8 cellular contexts compared by ENCODE assay signal in genomic region chr16:89917773-89918452, GRCh38. TPM values are rescaled to one million over a fixed set of nuclear protein-coding genes. Genes with fewer than 3 reads are reported as not detected.
DNase-seq lines count a peak whose midpoint lies in the region; ATAC-seq lines count a peak whose summit lies in the region.

No MANE protein-coding gene starts in this region.

- no peaks in the 10 kb centered on the region for H3K9me3 Mint-ChIP-seq in activated CD4-positive, alpha-beta memory T cell treated with anti-CD3 and anti-CD28 coated beads, Interleukin-2, amount 10 ng/mL, durations not matched to agents 7 days and 5 days

- H3K4me3 Mint-ChIP-seq in activated CD4-positive, alpha-beta memory T cell treated with anti-CD3 and anti-CD28 coated beads, Interleukin-2, amount 10 ng/mL, durations not matched to agents 7 days and 5 days, result peak overlapping the region; percentile 66

- ATAC-seq in GM18867 (IDR thresholded peaks at IDR 0.05; ENCODE audit: unreplicated experiment), result peak; percentile 80
- ATAC-seq in HG03108 (IDR thresholded peaks at IDR 0.05; ENCODE audit: unreplicated experiment), result peak; percentile 88

- POLR2A ChIA-PET in activated CD4-positive, alpha-beta memory T cell treated with anti-CD3 and anti-CD28 coated beads, Interleukin-2, amount 10 ng/mL, durations not matched to agents 7 days and 5 days (lab: Charles Lee), result interaction anchor here (1.0 to 3.4 kb wide), 3 partner anchors 10 to 46 kb away, joined by 3 to 21 read pairs (median 8); partner anchors contain the start of gene TCF25

- H3K36me3 Mint-ChIP-seq in activated CD4-positive, alpha-beta memory T cell treated with anti-CD3 and anti-CD28 coated beads, Interleukin-2, amount 10 ng/mL, durations not matched to agents 7 days and 5 days (ENCODE audit: low read depth), result peaks cover 7% of the 10 kb centered on the region

- H3K27me3 ChIP-seq in ACC112 (ENCODE audit: insufficient read depth, low read length), result no peaks in the 10 kb centered on the region
- H3K27me3 ChIP-seq in effector memory CD4-positive, alpha-beta T cell (replicated peaks; ENCODE audit: control insufficient read depth, insufficient read depth, low read length, poor library complexity, severe bottlenecking), result peaks cover 11% of the 10 kb centered on the region

- DNase-seq in NCI-H524 treated with DMSO at 0.1 percent for 48 hours (lab: John Stamatoyannopoulos, UW) (peak; percentile 31), midbrain (lab: John Stamatoyannopoulos, UW) (peak; percentile 22)
- peak; percentile 92 for DNase-seq in activated CD4-positive, alpha-beta memory T cell treated with anti-CD3 and anti-CD28 coated beads, Interleukin-2, amount 10 ng/mL, durations not matched to agents 7 days and 5 days
- DNase-seq in effector memory CD4-positive, alpha-beta T cell, result peak; percentile 59 to 74 (median 70)
- DNase-seq in stimulated activated CD8-positive, alpha-beta memory T cell treated with anti-CD3 and anti-CD28 coated beads, Interleukin-4, amount 100 ng/mL, for 4 hours (ENCODE audit: low read depth in 2 of 2, low spot score in 1 of 2), result peak; percentile 32 to 58

- peak overlapping the region; percentile 66 for H3K27ac ChIP-seq in ACC112 (ENCODE audit: low read depth, low read length)
- H3K27ac ChIP-seq in effector memory CD4-positive, alpha-beta T cell (ENCODE audit: insufficient read depth, low read length, poor library complexity, severe bottlenecking), result no peak overlapping the region

- H3K4me3 ChIP-seq in ACC112 (ENCODE audit: low read depth, low read length), result peak overlapping the region; percentile 67
- peak overlapping the region; percentile 48 for H3K4me3 ChIP-seq in effector memory CD4-positive, alpha-beta T cell (ENCODE audit: insufficient read depth, low read depth, low read length, poor library complexity, severe bottlenecking)

- peaks cover 29% of the 10 kb centered on the region for H3K27me3 Mint-ChIP-seq in activated CD4-positive, alpha-beta memory T cell treated with anti-CD3 and anti-CD28 coated beads, Interleukin-2, amount 10 ng/mL, durations not matched to agents 7 days and 5 days

- CTCF ChIA-PET in activated CD4-positive, alpha-beta memory T cell treated with anti-CD3 and anti-CD28 coated beads, Interleukin-2, amount 10 ng/mL, durations not matched to agents 7 days and 5 days (lab: Charles Lee), result interaction anchor here (0.6 to 1.0 kb wide), 2 partner anchors 8 to 1446 kb away, joined by 5 read pairs; no protein-coding TSS in a partner anchor

- peaks cover 6% of the 10 kb centered on the region for H3K79me2 ChIP-seq in ACC112 (ENCODE audit: control insufficient read depth, insufficient read depth, low read length, unreplicated experiment)

- no peaks in the 10 kb centered on the region for H3K9me3 ChIP-seq in effector memory CD4-positive, alpha-beta T cell (ENCODE audit: control insufficient read depth, low read length)

- H3K27ac Mint-ChIP-seq in activated CD4-positive, alpha-beta memory T cell treated with anti-CD3 and anti-CD28 coated beads, Interleukin-2, amount 10 ng/mL, durations not matched to agents 7 days and 5 days, result peak overlapping the region; percentile 71

- peaks cover 6% of the 10 kb centered on the region; the same call in 1 of the 2 replicates for H3K36me3 ChIP-seq in ACC112 (ENCODE audit: insufficient read depth, low read length)
- H3K36me3 ChIP-seq in effector memory CD4-positive, alpha-beta T cell (ENCODE audit: control insufficient read depth, insufficient read depth, low read length), result no peaks in the 10 kb centered on the region

- H3K4me1 Mint-ChIP-seq in activated CD4-positive, alpha-beta memory T cell treated with anti-CD3 and anti-CD28 coated beads, Interleukin-2, amount 10 ng/mL, durations not matched to agents 7 days and 5 days, result peaks cover 52% of the 10 kb centered on the region

- H2AFZ ChIP-seq in ACC112 (ENCODE audit: low read length, unreplicated experiment), result peak overlapping the region; percentile 6

- H3K4me1 ChIP-seq in ACC112 (ENCODE audit: control insufficient read depth, insufficient read depth, low read length, unreplicated experiment), result peaks cover 36% of the 10 kb centered on the region
- peaks cover 50% of the 10 kb centered on the region for H3K4me1 ChIP-seq in effector memory CD4-positive, alpha-beta T cell (ENCODE audit: control insufficient read depth, insufficient read depth, low read length, poor library complexity, severe bottlenecking)

RNA-seq across cellular contexts. Expression of gene MC1R, which starts 0.7 kb away (rescaled TPM):
- total RNA-seq in activated CD4-positive, alpha-beta memory T cell treated with anti-CD3 and anti-CD28 coated beads, Interleukin-2, amount 10 ng/mL, durations not matched to agents 7 days and 5 days, result 1 to 10 TPM; 3.6 to 4.1 TPM

RNA-seq across cellular contexts. Expression of gene TUBB3, which starts 5.2 kb away (rescaled TPM):
- 1 to 10 TPM; 3.6 to 4.0 TPM for total RNA-seq in activated CD4-positive, alpha-beta memory T cell treated with anti-CD3 and anti-CD28 coated beads, Interleukin-2, amount 10 ng/mL, durations not matched to agents 7 days and 5 days

RNA-seq across cellular contexts. Expression of gene DEF8, which starts 30.6 kb away (rescaled TPM):
- total RNA-seq in activated CD4-positive, alpha-beta memory T cell treated with anti-CD3 and anti-CD28 coated beads, Interleukin-2, amount 10 ng/mL, durations not matched to agents 7 days and 5 days, result 10 to 100 TPM; 33.1 to 33.6 TPM

RNA-seq across cellular contexts. Expression of gene TCF25, which starts 44.5 kb away (rescaled TPM):
- 100 to 1,000 TPM; 167 to 192 TPM for total RNA-seq in activated CD4-positive, alpha-beta memory T cell treated with anti-CD3 and anti-CD28 coated beads, Interleukin-2, amount 10 ng/mL, durations not matched to agents 7 days and 5 days

Comparison
In these comparisons a context has a peak if more than half of its experiments do, and no peak if none do; other contexts are left out.
1. DNase-seq: peak in every context shown above with its lines; median percentile 92 in activated CD4-positive, alpha-beta memory T cell treated with anti-CD3 and anti-CD28 coated beads, Interleukin-2, amount 10 ng/mL, durations not matched to agents 7 days and 5 days; 70 in effector memory CD4-positive, alpha-beta T cell; 45 in stimulated activated CD8-positive, alpha-beta memory T cell treated with anti-CD3 and anti-CD28 coated beads, Interleukin-4, amount 100 ng/mL, for 4 hours; 31 in NCI-H524 treated with DMSO at 0.1 percent for 48 hours; 22 in midbrain.